In genomic region chr4:26141916-26142638, GRCh38 we compare ENCODE assay signal across 10 cellular contexts.
DNase-seq lines count a peak whose midpoint lies in the region; ATAC-seq, FAIRE-seq and TF ChIP-seq lines count a peak whose summit lies in the region.
"Had no signal": no experiment of that assay in that cellular context is flagged by ENCODE, and none has a peak within 500 bp of the region (broad histone marks: within the 10 kb centered on the region; RNA-seq: fewer than 3 reads in every experiment).

No MANE protein-coding gene starts in this region.

- no peak for TF ChIP-seq CTCF in H1 (IDR thresholded peaks at IDR 0.05; ENCODE audit: control extremely low read depth in 1 of 3, insufficient read depth in 1 of 3, low read depth in 1 of 3, low read length in 3 of 3)
- no peak for TF ChIP-seq CTCF in GM13977 (IDR thresholded peaks at IDR 0.05; ENCODE audit: extremely low read depth, insufficient read depth, missing control alignments)

- H3K27me3 Mint-ChIP-seq in activated CD4-positive, alpha-beta T cell treated with anti-CD3 and anti-CD28 coated beads, Interleukin-2, amount 10 ng/mL, durations not matched to agents 7 days and 5 days: no peaks in the 10 kb centered on the region

- no peak overlapping the region for H3K14ac ChIP-seq in H1 (ENCODE audit: insufficient read length)

- H2AK5ac ChIP-seq in H1 (ENCODE audit: low read depth, low read length): no peak overlapping the region

- no peak overlapping the region for H2BK15ac ChIP-seq in H1 (ENCODE audit: low read length)

- H3K4me3 Mint-ChIP-seq in activated CD4-positive, alpha-beta T cell treated with anti-CD3 and anti-CD28 coated beads, Interleukin-2, amount 10 ng/mL, durations not matched to agents 7 days and 5 days: no peak overlapping the region

- POLR2A ChIA-PET in H1 (lab: Charles Lee; ENCODE audit: partially characterized antibody): interaction anchor here (0.6 kb wide), 1 partner anchor 114 kb away, joined by 4 read pairs; no protein-coding TSS in a partner anchor
- POLR2A ChIA-PET in activated CD4-positive, alpha-beta T cell treated with anti-CD3 and anti-CD28 coated beads, Interleukin-2, amount 10 ng/mL, durations not matched to agents 7 days and 5 days (lab: Charles Lee): no interaction called here

- no peaks in the 10 kb centered on the region for H3K23me2 ChIP-seq in H1 (ENCODE audit: low read depth, low read length)

- H4K20me1 ChIP-seq in H1 (replicated peaks in 1 of 2; ENCODE audit: control insufficient read depth in 1 of 2, insufficient read depth in 2 of 2, low read length in 2 of 2): no peaks in the 10 kb centered on the region

- H3K27ac Mint-ChIP-seq in activated CD4-positive, alpha-beta T cell treated with anti-CD3 and anti-CD28 coated beads, Interleukin-2, amount 10 ng/mL, durations not matched to agents 7 days and 5 days: no peak overlapping the region

- peaks cover 14% of the 10 kb centered on the region for H3K4me1 Mint-ChIP-seq in activated CD4-positive, alpha-beta T cell treated with anti-CD3 and anti-CD28 coated beads, Interleukin-2, amount 10 ng/mL, durations not matched to agents 7 days and 5 days

- no peak for FAIRE-seq in H1 (lab: Jason Lieb, UNC)
- FAIRE-seq: endothelial cell of umbilical vein had no signal

- H2AFZ ChIP-seq in H1 (ENCODE audit: low read length): no peak overlapping the region; the same call in 1 of the 2 replicates

- no peaks in the 10 kb centered on the region; a peak in 1 of 4 replicates for H3K9me3 ChIP-seq in H1 (ENCODE audit: insufficient read depth in 2 of 2, low read depth in 1 of 2, low read length in 1 of 2)

- H3K79me2 ChIP-seq in H1 (ENCODE audit: control insufficient read depth in 1 of 2, insufficient read depth in 2 of 2, low read length in 2 of 2): no peaks in the 10 kb centered on the region

- TF ChIP-seq EP300 in H1 (IDR thresholded peaks at IDR 0.05; ENCODE audit: borderline replicate concordance in 1 of 2, low read depth in 2 of 2, low read length in 2 of 2): no peak

- no peaks in the 10 kb centered on the region for H3K36me3 Mint-ChIP-seq in activated CD4-positive, alpha-beta T cell treated with anti-CD3 and anti-CD28 coated beads, Interleukin-2, amount 10 ng/mL, durations not matched to agents 7 days and 5 days (ENCODE audit: low read depth)

- no peak overlapping the region for H2BK120ac ChIP-seq in H1 (replicated peaks; ENCODE audit: low read depth, low read length)

- no peak for TF ChIP-seq POLR2A in H1 (IDR thresholded peaks at IDR 0.05; ENCODE audit: control extremely low read depth in 1 of 2, low read depth in 2 of 2, low read length in 2 of 2)

- H3K9me3 Mint-ChIP-seq in activated CD4-positive, alpha-beta T cell treated with anti-CD3 and anti-CD28 coated beads, Interleukin-2, amount 10 ng/mL, durations not matched to agents 7 days and 5 days: peaks cover 18% of the 10 kb centered on the region

- H2BK20ac ChIP-seq in H1 (ENCODE audit: low read length): no peak overlapping the region

- H3K18ac ChIP-seq in H1 (ENCODE audit: extremely low read depth, low read length): peak overlapping the region; percentile 19; the same call in 1 of the 2 replicates

- no peak overlapping the region for H3K4ac ChIP-seq in H1 (replicated peaks; ENCODE audit: insufficient read length, low read depth, low read length)

- no peaks in the 10 kb centered on the region for H3K27me3 ChIP-seq in H1 (replicated peaks in 1 of 4; ENCODE audit: control insufficient read depth in 3 of 4, extremely low read depth in 1 of 4, insufficient read depth in 3 of 4, low read length in 3 of 4)
- no peaks in the 10 kb centered on the region for H3K27me3 ChIP-seq in rectal smooth muscle tissue (ENCODE audit: control insufficient read depth, insufficient read depth, low read length)

- no peak overlapping the region for H3K9ac ChIP-seq in H1 (replicated peaks in 1 of 4; ENCODE audit: extremely low read depth in 1 of 4, low read depth in 3 of 4, low read length in 3 of 4)
- no peak overlapping the region for H3K9ac ChIP-seq in rectal smooth muscle tissue (ENCODE audit: low read length)
- H3K9ac ChIP-seq: KMS-11 had no signal

- no peak overlapping the region for H3K27ac ChIP-seq in H1 (ENCODE audit: low read depth, low read length)
- H3K27ac ChIP-seq in rectal smooth muscle tissue (ENCODE audit: low read depth, low read length): peak overlapping the region; percentile 81
- H3K27ac ChIP-seq: KMS-11 had no signal

- TF ChIP-seq RAD21 in H1 (IDR thresholded peaks at IDR 0.05 in 1 of 2, conservative IDR thresholded peaks at IDR 0.05 in 1 of 2; ENCODE audit: low read depth in 2 of 2, low read length in 2 of 2): no peak

- H4K8ac ChIP-seq in H1 (ENCODE audit: extremely low read depth, insufficient read depth, low read length): no peak overlapping the region

- H3K23ac ChIP-seq in H1 (ENCODE audit: insufficient read length): no peak overlapping the region

- H2BK5ac ChIP-seq in H1 (ENCODE audit: low read depth, low read length): 0 out of 2 replicates have a peak overlapping the region, but pooled peaks have one; percentile 16

- H2BK12ac ChIP-seq in H1 (ENCODE audit: low read depth, low read length): no peak overlapping the region

- H4K91ac ChIP-seq in H1 (replicated peaks; ENCODE audit: insufficient read length, low read length): no peak overlapping the region

- peaks cover 0 to 3% (median 0%) of the 10 kb centered on the region in 4 experiments; a peak in 2 of 7 replicates for H3K4me1 ChIP-seq in H1 (replicated peaks in 1 of 4; ENCODE audit: control insufficient read depth in 3 of 4, insufficient read depth in 4 of 4, low read length in 3 of 4)
- peaks cover 14% of the 10 kb centered on the region for H3K4me1 ChIP-seq in rectal smooth muscle tissue (ENCODE audit: control insufficient read depth, insufficient read depth, low read length)

- H3K36me3 ChIP-seq in H1 (ENCODE audit: control insufficient read depth in 2 of 4, insufficient read depth in 4 of 4, low read length in 3 of 4) (no peaks in the 10 kb centered on the region), rectal smooth muscle tissue (ENCODE audit: control insufficient read depth, insufficient read depth, low read length) (no peaks in the 10 kb centered on the region)

- WGBS in H1 (ENCODE audit: extremely low coverage in 1 of 2, insufficient coverage in 1 of 2, insufficient read length in 1 of 2, insufficient replicate concordance in 2 of 2, low coverage in 1 of 2, low lambda C conversion rate in 2 of 2, missing lambda C conversion rate in 1 of 2), 2 experiments: 94% methylated on average over 8 of the region's 8 CpGs; no CpG with 5 or more reads in 1 of the 2 experiments

- CTCF ChIA-PET in H1 (lab: Charles Lee; ENCODE audit: partially characterized antibody): interaction anchor here (0.8 to 3.6 kb wide), 8 partner anchors 8 to 216 kb away, joined by 3 to 14 read pairs (median 4); no protein-coding TSS in a partner anchor
- CTCF ChIA-PET in activated CD4-positive, alpha-beta T cell treated with anti-CD3 and anti-CD28 coated beads, Interleukin-2, amount 10 ng/mL, durations not matched to agents 7 days and 5 days (lab: Charles Lee): interaction anchor here (0.6 to 1.8 kb wide), 8 partner anchors 9 to 168 kb away, joined by 3 to 9 read pairs (median 3); no protein-coding TSS in a partner anchor

- H4K5ac ChIP-seq in H1 (ENCODE audit: insufficient read length, low read depth, low read length): no peak overlapping the region

- DNase-seq in HS-27A (ENCODE audit: low read depth): peak; percentile 20
- DNase-seq in H1 (ENCODE audit: low read depth in 1 of 2, low spot score in 2 of 2): no peak
- DNase-seq in NCI-H82 (lab: John Stamatoyannopoulos, UW): no peak
- no peak for DNase-seq in activated CD4-positive, alpha-beta T cell treated with anti-CD3 and anti-CD28 coated beads, Interleukin-2, amount 10 ng/mL, durations not matched to agents 7 days and 5 days
- no peak for DNase-seq in GM13977 (ENCODE audit: low spot score)

- no peak overlapping the region for H3K56ac ChIP-seq in H1 (replicated peaks; ENCODE audit: insufficient read length, low read depth, low read length)

- in situ Hi-C loops in GM13977 (cut with MboI; ENCODE audit: low pct_unique_long_range_greater_than_20kb, low sequenced_read_pairs, unreplicated experiment): no loop called here

- ATAC-seq in GM19025 (IDR thresholded peaks at IDR 0.05; ENCODE audit: low read depth, unreplicated experiment) (peak; percentile 53), HG02588 (IDR thresholded peaks at IDR 0.05; ENCODE audit: unreplicated experiment) (no peak)

- no peaks in the 10 kb centered on the region for H3K79me1 ChIP-seq in H1 (ENCODE audit: low read depth, low read length)

- H3K4me3 ChIP-seq in H1 (ENCODE audit: extremely low read depth in 1 of 4, insufficient read depth in 2 of 4, low read depth in 3 of 4, low read length in 4 of 4) (no peak overlapping the region), rectal smooth muscle tissue (ENCODE audit: low read length) (no peak overlapping the region)

- H3K4me2 ChIP-seq in H1 (ENCODE audit: insufficient read depth in 1 of 2, low read depth in 2 of 2, low read length in 2 of 2): no peak overlapping the region
- H3K4me2 ChIP-seq: KMS-11 had no signal

TF ChIP-seq in H1, 55 proteins besides CTCF, POLR2A, EP300 and RAD21:
- TF ChIP-seq FOSL1 (IDR thresholded peaks at IDR 0.05; ENCODE audit: insufficient read depth, low read depth, low read length) (no peak), CEBPB (IDR thresholded peaks at IDR 0.05; ENCODE audit: low read depth, low read length) (no peak), MAX (IDR thresholded peaks at IDR 0.05) (no peak), MAFK (IDR thresholded peaks at IDR 0.05; ENCODE audit: low read depth, low read length) (no peak), HDAC6 (IDR thresholded peaks at IDR 0.05; ENCODE audit: low read depth, low read length) (no peak), RFX5 (IDR thresholded peaks at IDR 0.05; ENCODE audit: borderline replicate concordance, low read depth, low read length) (no peak), GTF2F1 (IDR thresholded peaks at IDR 0.05; ENCODE audit: borderline replicate concordance, low read depth, low read length) (no peak), CTBP2 (IDR thresholded peaks at IDR 0.05; ENCODE audit: borderline replicate concordance, insufficient read depth, insufficient read length, low read length) (no peak), NRF1 (IDR thresholded peaks at IDR 0.05; ENCODE audit: low read depth, low read length) (no peak), YY1 (IDR thresholded peaks at IDR 0.05; ENCODE audit: low read depth, low read length) (no peak), SP4 (IDR thresholded peaks at IDR 0.05; ENCODE audit: low read length) (no peak), JUND (IDR thresholded peaks at IDR 0.05; ENCODE audit: low read length) (no peak), BACH1 (IDR thresholded peaks at IDR 0.05; ENCODE audit: low read length) (no peak), TCF12 (IDR thresholded peaks at IDR 0.05; ENCODE audit: low read depth, low read length) (no peak)
